Comparison of ENCODE assay signal across 8 cellular contexts in genomic region chr1:172727956-172728603, GRCh38.
DNase-seq lines count a peak whose midpoint lies in the region; ATAC-seq and TF ChIP-seq lines count a peak whose summit lies in the region.

No MANE protein-coding gene starts in this region.

- H3K27me3 ChIP-seq in Panc1 (ENCODE audit: control insufficient read depth, insufficient read depth, low read length) (no peaks in the 10 kb centered on the region; the same call in 1 of the 2 replicates), brain microvascular endothelial cell (replicated peaks) (no peaks in the 10 kb centered on the region)

- peaks cover 0 to 16% of the 10 kb centered on the region in 2 donors for H3K27me3 Mint-ChIP-seq in natural killer cell (ENCODE audit: low read depth in 2 of 2)

- intact Hi-C loops in Panc1 (cut with micrococcal nuclease; ENCODE audit: unreplicated experiment) (no loop called here), natural killer cell (cut with micrococcal nuclease) (loop anchor here (1.0 kb wide), 1 partner anchor 119 kb away; no protein-coding TSS in a partner anchor)

- no peaks in the 10 kb centered on the region for H3K9me3 ChIP-seq in Panc1 (ENCODE audit: control insufficient read depth, insufficient read depth, low read depth, low read length)

- H3K9me3 Mint-ChIP-seq in natural killer cell = peaks cover 0 to 2% of the 10 kb centered on the region in 2 donors

- H3K36me3 Mint-ChIP-seq in natural killer cell = no peaks in the 10 kb centered on the region

- ATAC-seq in Panc1 = no peak
- peak; percentile 94 to 100 (median 99) for ATAC-seq in natural killer cell

- POLR2A ChIA-PET in Panc1 (lab: Charles Lee) = no interaction called here

- peaks cover 23 to 27% of the 10 kb centered on the region in 2 donors for H3K4me1 Mint-ChIP-seq in natural killer cell

- no peak overlapping the region for H3K27ac Mint-ChIP-seq in natural killer cell

- H3K36me3 ChIP-seq in Panc1 (ENCODE audit: control insufficient read depth, insufficient read depth, low read length) = no peaks in the 10 kb centered on the region
- no peaks in the 10 kb centered on the region for H3K36me3 ChIP-seq in brain microvascular endothelial cell (replicated peaks)

- TF ChIP-seq CTCF in Panc1 (IDR thresholded peaks at IDR 0.05) (peak; percentile 74), brain microvascular endothelial cell (IDR thresholded peaks at IDR 0.05; ENCODE audit: low read depth, low read length, missing control alignments) (peak; percentile 75), natural killer cell (IDR thresholded peaks at IDR 0.05) (peak; percentile 77)

- no TSS peak for BruUV-seq in Panc1 (replicated peaks; lab: Mats Ljungman, UMichigan)

- CTCF ChIA-PET in Panc1 (lab: Charles Lee) = no interaction called here

- no peak overlapping the region for H3K4me3 ChIP-seq in Panc1 (ENCODE audit: low read depth in 2 of 2, low read length in 2 of 2)
- no peak overlapping the region for H3K4me3 ChIP-seq in brain microvascular endothelial cell (ENCODE audit: low read depth, low read length)

- H3K4me3 Mint-ChIP-seq in natural killer cell = no peak overlapping the region

- DNase-seq in GDM1 (lab: John Stamatoyannopoulos, UW) (peak; percentile 41), HCEC 1CT (peak; percentile 65), Panc1 (ENCODE audit: low read depth, low spot score) (no peak), brain microvascular endothelial cell (peak; percentile 14), natural killer cell (peak; percentile 31), NCI-H2081 treated with DMSO at 0.1 percent for 48 hours (lab: John Stamatoyannopoulos, UW) (no peak), NCI-H226 (no peak), HuH-7.5 (ENCODE audit: low spot score) (no peak)

- no peaks in the 10 kb centered on the region for H3K4me1 ChIP-seq in Panc1 (ENCODE audit: control insufficient read depth, insufficient read depth, low read length)

- H3K27ac ChIP-seq in Panc1 (ENCODE audit: low read length) (no peak overlapping the region), brain microvascular endothelial cell (no peak overlapping the region)

- in situ Hi-C loops in Panc1 (cut with HindIII; ENCODE audit: low pct_unique_long_range_greater_than_20kb, low sequenced_read_pairs) = no loop called here
- in situ Hi-C loops in brain microvascular endothelial cell (cut with HindIII; ENCODE audit: low pct_ligation_motif_present, low sequenced_read_pairs) = no loop called here

Comparison
In these comparisons a context has a peak if more than half of its experiments do, and no peak if none do; other contexts are left out.
1. DNase-seq: peak in GDM1 (single experiment), HCEC 1CT (single experiment), brain microvascular endothelial cell (single experiment) and natural killer cell (single experiment); none in Panc1 (single experiment), NCI-H2081 treated with DMSO at 0.1 percent for 48 hours (single experiment), NCI-H226 (single experiment) and HuH-7.5 (single experiment).
2. Peak in every context shown above with its lines, with median percentiles within 50 percentile points of each other: CTCF ChIP-seq.